In the genomic region with DNA sequence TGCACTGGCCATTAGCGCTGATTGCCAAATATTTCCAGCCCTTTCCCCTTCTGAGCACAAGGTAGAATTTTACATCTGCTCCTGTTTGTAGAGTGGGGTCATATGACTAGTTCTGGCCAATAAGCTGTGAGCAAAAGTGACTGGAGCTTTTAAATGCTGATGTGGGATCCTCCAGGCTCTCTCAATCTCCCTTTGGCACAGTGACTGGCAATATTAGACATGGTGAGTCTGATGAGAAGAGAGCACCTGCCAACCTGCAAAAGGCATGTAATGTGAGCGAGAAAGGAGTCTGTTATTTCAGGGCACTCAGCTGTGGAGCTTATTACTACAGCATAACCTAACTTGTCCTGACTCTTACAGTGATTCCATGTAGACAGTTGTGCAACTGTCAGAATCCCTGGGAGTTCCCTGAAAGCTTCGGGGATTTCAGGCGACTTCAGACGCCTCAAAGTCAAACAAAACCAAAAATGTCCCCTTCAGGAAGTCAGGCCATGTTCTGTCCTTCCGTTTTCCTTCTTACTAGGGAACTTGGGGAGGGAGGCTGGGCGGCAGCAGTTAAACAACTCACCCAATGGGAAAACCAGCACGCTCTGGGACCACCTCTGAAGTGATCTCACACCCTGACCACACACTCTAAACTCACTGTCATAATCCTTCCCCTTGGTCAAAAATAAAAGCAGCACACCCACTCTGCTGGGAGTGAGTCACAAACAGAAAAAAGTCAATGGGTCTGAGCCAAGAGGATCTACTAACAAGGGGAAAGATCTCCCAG, we compare ENCODE assay signal across 8 cellular contexts. TPM values are rescaled to one million over a fixed set of nuclear protein-coding genes. Genes with fewer than 3 reads are reported as not detected.
DNase-seq lines count a peak whose midpoint lies in the region; ATAC-seq lines count a peak whose summit lies in the region.

No MANE protein-coding gene starts in this region.

- intact Hi-C loops in dendritic cell treated with granulocyte-macrophage colony-stimulating factor and Interleukin-4, amounts not matched to agents 40 ng/mL and 50 ng/mL, for 4 days (cut with micrococcal nuclease): no loop called here

- peaks cover 21% of the 10 kb centered on the region for H3K36me3 Mint-ChIP-seq in dendritic cell treated with granulocyte-macrophage colony-stimulating factor and Interleukin-4, amounts not matched to agents 40 ng/mL and 50 ng/mL, for 4 days (ENCODE audit: low read depth)

- peak overlapping the region; percentile 67 for H3K27ac Mint-ChIP-seq in dendritic cell treated with granulocyte-macrophage colony-stimulating factor and Interleukin-4, amounts not matched to agents 40 ng/mL and 50 ng/mL, for 4 days

- no peak overlapping the region for H3K4me3 Mint-ChIP-seq in dendritic cell treated with granulocyte-macrophage colony-stimulating factor and Interleukin-4, amounts not matched to agents 40 ng/mL and 50 ng/mL, for 4 days

- peak; percentile 54 for ATAC-seq in HG03066 (IDR thresholded peaks at IDR 0.05; ENCODE audit: low read depth, unreplicated experiment)

- DNase-seq in stimulated activated CD4-positive, alpha-beta T cell treated with anti-CD3 and anti-CD28 coated beads, Interleukin-12 subunit alpha, Interleukin-12 subunit beta, amount 100 ng/mL, for 48 hours (ENCODE audit: low read depth in 2 of 3, low spot score in 1 of 3): peak; percentile 47 to 61 (median 52)
- DNase-seq in stimulated activated CD4-positive, alpha-beta T cell treated with anti-CD3 and anti-CD28 coated beads, Interleukin-4, amount 100 ng/mL, for 1 hour: no peak
- DNase-seq in SKM-1 (lab: John Stamatoyannopoulos, UW; ENCODE audit: unreplicated experiment) (peak; percentile 97), renal cortical epithelial cell (ENCODE audit: low read depth) (peak; percentile 94), NCI-H2227 (lab: John Stamatoyannopoulos, UW; ENCODE audit: unreplicated experiment) (no peak), DMS153 (lab: John Stamatoyannopoulos, UW) (no peak)

- H3K9me3 Mint-ChIP-seq in dendritic cell treated with granulocyte-macrophage colony-stimulating factor and Interleukin-4, amounts not matched to agents 40 ng/mL and 50 ng/mL, for 4 days: no peaks in the 10 kb centered on the region

- H3K4me1 Mint-ChIP-seq in dendritic cell treated with granulocyte-macrophage colony-stimulating factor and Interleukin-4, amounts not matched to agents 40 ng/mL and 50 ng/mL, for 4 days (ENCODE audit: low read depth): peaks cover 74% of the 10 kb centered on the region

- peaks cover 51% of the 10 kb centered on the region for H3K27me3 Mint-ChIP-seq in dendritic cell treated with granulocyte-macrophage colony-stimulating factor and Interleukin-4, amounts not matched to agents 40 ng/mL and 50 ng/mL, for 4 days

RNA-seq across cellular contexts. Expression of gene RASSF5, which starts 3.6 kb away (rescaled TPM):
- 0.35 and 0.52 TPM in 2 replicates for total RNA-seq in renal cortical epithelial cell

RNA-seq across cellular contexts. Expression of gene IKBKE, which starts 33.5 kb away (rescaled TPM):
- total RNA-seq in renal cortical epithelial cell: 13.6 and 19.6 TPM in 2 replicates

Comparison
In these comparisons a context has a peak if more than half of its experiments do, and no peak if none do; other contexts are left out.
1. DNase-seq: peak in stimulated activated CD4-positive, alpha-beta T cell treated with anti-CD3 and anti-CD28 coated beads, Interleukin-12 subunit alpha, Interleukin-12 subunit beta, amount 100 ng/mL, for 48 hours (3 of 3), SKM-1 (single experiment) and renal cortical epithelial cell (single experiment); none in stimulated activated CD4-positive, alpha-beta T cell treated with anti-CD3 and anti-CD28 coated beads, Interleukin-4, amount 100 ng/mL, for 1 hour (single experiment), NCI-H2227 (single experiment) and DMS153 (single experiment).